In genomic region chr16:81000873-81001272, GRCh38 we compare ENCODE assay signal across 15 cellular contexts. TPM values are rescaled to one million over a fixed set of nuclear protein-coding genes. Genes with fewer than 3 reads are reported as not detected.
DNase-seq lines count a peak whose midpoint lies in the region; ATAC-seq, FAIRE-seq and TF ChIP-seq lines count a peak whose summit lies in the region.
"Had no signal": no experiment of that assay in that cellular context is flagged by ENCODE, and none has a peak within 500 bp of the region (broad histone marks: within the 10 kb centered on the region; RNA-seq: fewer than 3 reads in every experiment).

No MANE protein-coding gene starts in this region.

- H3K9me3 ChIP-seq in A549 (no peaks in the 10 kb centered on the region), HEK293 (ENCODE audit: control insufficient read depth, insufficient read depth, low read depth, low read length) (no peaks in the 10 kb centered on the region), K562 (replicated peaks; ENCODE audit: control insufficient read depth, insufficient read depth, low read depth, low read length) (no peaks in the 10 kb centered on the region), mammary epithelial cell (replicated peaks; ENCODE audit: insufficient read depth, low read length) (no peaks in the 10 kb centered on the region)
- H3K9me3 ChIP-seq: BE2C, Caco-2 had no signal

- no peak overlapping the region for H3K27ac ChIP-seq in A549
- H3K27ac ChIP-seq in HEK293 (ENCODE audit: extremely low read depth, low read depth, low read length) = no peak overlapping the region
- no peak overlapping the region for H3K27ac ChIP-seq in K562 (ENCODE audit: extremely low read depth, low read depth, low read length)
- no peak overlapping the region for H3K27ac ChIP-seq in mammary epithelial cell (ENCODE audit: insufficient read depth, low read depth, low read length)

- 91% methylated on average over 3 of the region's 3 CpGs for WGBS in A549 (ENCODE audit: missing lambda C conversion rate)
- 93% methylated on average over 3 of the region's 3 CpGs for WGBS in K562 (ENCODE audit: insufficient coverage, low coverage, missing lambda C conversion rate)
- whole genome bisulfite sequencing in mammary epithelial cell (ENCODE audit: low coverage, missing lambda C conversion rate) = 78% methylated on average over 3 of the region's 3 CpGs

- H3K4me1 ChIP-seq in A549 = peaks cover 35% of the 10 kb centered on the region
- peaks cover 10% of the 10 kb centered on the region for H3K4me1 ChIP-seq in HEK293 (ENCODE audit: control insufficient read depth, insufficient read depth, low read length)
- H3K4me1 ChIP-seq in K562 (replicated peaks in 1 of 2; ENCODE audit: control insufficient read depth in 2 of 2, insufficient read depth in 2 of 2, low read length in 2 of 2) = peaks cover 11 to 19% of the 10 kb centered on the region in 2 experiments; a peak in 4 of 5 replicates
- H3K4me1 ChIP-seq in mammary epithelial cell (ENCODE audit: insufficient read depth, low read length) = peaks cover 9% of the 10 kb centered on the region
- H3K4me1 ChIP-seq: BE2C had no signal

- DNase-seq in A549 (ENCODE audit: low read depth in 1 of 2, low spot score in 1 of 2) (no peak), K562 (ENCODE audit: extremely low read depth in 1 of 4, low spot score in 3 of 4) (no peak), NCI-H524 treated with DMSO at 0.1 percent for 48 hours (lab: John Stamatoyannopoulos, UW) (no peak), islet precursor cell (no peak), mammary epithelial cell (no peak)
- DNase-seq: ACHN; BE2C; C1 segment of cervical spinal cord; Caco-2; CD4-positive, alpha-beta T cell; H9 had no signal

- FAIRE-seq in A549 (lab: Jason Lieb, UNC) (no peak), K562 (lab: Jason Lieb, UNC) (no peak)
- FAIRE-seq: D721Med, G401.6, H1 had no signal

- H3K4me3 ChIP-seq in A549 (no peak overlapping the region), HEK293 (ENCODE audit: low read depth, low read length) (no peak overlapping the region), K562 (no peak overlapping the region), mammary epithelial cell (replicated peaks in 1 of 3; ENCODE audit: insufficient read depth in 1 of 3, low read depth in 2 of 3, low read length in 3 of 3) (no peak overlapping the region)

- peaks cover 19% of the 10 kb centered on the region for H4K20me1 ChIP-seq in K562 (replicated peaks; ENCODE audit: control insufficient read depth, insufficient read depth, low read length)
- no peaks in the 10 kb centered on the region for H4K20me1 ChIP-seq in mammary epithelial cell (ENCODE audit: insufficient read depth, low read length)

- dilution Hi-C loops in mammary epithelial cell (cut with HindIII; ENCODE audit: low sequenced_read_pairs) = no loop called here

- intact Hi-C loops in K562 (cut with micrococcal nuclease) (no loop called here), mammary epithelial cell (cut with micrococcal nuclease) (loop anchor here (10.0 kb wide), 1 partner anchor 314 kb away; the partner anchor contains the start of gene GAN)

- H2AFZ ChIP-seq in K562 (ENCODE audit: low read depth, low read length) (no peak overlapping the region), mammary epithelial cell (ENCODE audit: low read depth, low read length) (no peak overlapping the region)

- H3K79me2 ChIP-seq in K562 (ENCODE audit: control insufficient read depth, insufficient read depth, low read length) (peaks cover 99% of the 10 kb centered on the region), mammary epithelial cell (ENCODE audit: insufficient read depth, low read length) (peaks cover 99% of the 10 kb centered on the region)

- H3K4me2 ChIP-seq in A549 (0 out of 3 replicates have a peak overlapping the region, but pooled peaks have one; percentile 4), K562 (ENCODE audit: insufficient read depth, low read length) (no peak overlapping the region), mammary epithelial cell (ENCODE audit: insufficient read depth, low read depth, low read length) (no peak overlapping the region)

- BruUV-seq in K562 (replicated peaks; lab: Mats Ljungman, UMichigan) = no TSS peak
- no TSS peak for BruUV-seq in mammary epithelial cell (replicated peaks; lab: Mats Ljungman, UMichigan)

- H3K9ac ChIP-seq in K562 (ENCODE audit: insufficient read depth in 1 of 2, low read depth in 2 of 2, low read length in 2 of 2) = no peak overlapping the region
- H3K9ac ChIP-seq in mammary epithelial cell (ENCODE audit: insufficient read depth, low read length) = no peak overlapping the region

- ATAC-seq in A549 = no peak
- no peak for ATAC-seq in K562

- TF ChIP-seq CTCF in A549 (IDR thresholded peaks at IDR 0.05) (no peak), HEK293 (tag by site-specific recombination; IDR thresholded peaks at IDR 0.05) (no peak), K562 (IDR thresholded peaks at IDR 0.05 in 2 of 3, conservative IDR thresholded peaks at IDR 0.05 in 1 of 3; ENCODE audit: insufficient read depth in 2 of 3, low read depth in 1 of 3, low read length in 3 of 3) (no peak), mammary epithelial cell (conservative IDR thresholded peaks at IDR 0.05 in 1 of 2, IDR thresholded peaks at IDR 0.05 in 1 of 2; ENCODE audit: extremely low read depth in 1 of 2, insufficient read depth in 1 of 2, low read depth in 1 of 2, low read length in 2 of 2) (no peak)

- H3K36me3 ChIP-seq in HEK293 (ENCODE audit: control insufficient read depth in 2 of 2, insufficient read depth in 1 of 2, low read length in 2 of 2) = no peaks in the 10 kb centered on the region
- H3K36me3 ChIP-seq in K562 (ENCODE audit: control insufficient read depth, insufficient read depth, low read length) = peaks cover 19% of the 10 kb centered on the region; the same call in 2 of the 3 replicates
- H3K36me3 ChIP-seq in mammary epithelial cell (ENCODE audit: insufficient read depth, low read length) = no peaks in the 10 kb centered on the region
- H3K36me3 ChIP-seq: BE2C had no signal

- POLR2A ChIA-PET in A549 (lab: Yijun Ruan, JAX) = no interaction called here
- POLR2A ChIA-PET in HEK293 (lab: Yijun Ruan, JAX) = interaction anchor here (0.6 kb wide), 1 partner anchor 402 kb away, joined by 5 read pairs; no protein-coding TSS in a partner anchor
- POLR2A ChIA-PET in K562 (lab: Yijun Ruan, JAX) = interaction anchor here (0.7 to 1.8 kb wide), 3 partner anchors 11 to 226 kb away, joined by 4 to 5 read pairs (median 5); no protein-coding TSS in a partner anchor

- H3K9me1 ChIP-seq in K562 (ENCODE audit: control insufficient read depth, insufficient read depth, low read length) = peaks cover 4% of the 10 kb centered on the region

- TF ChIP-seq RAD21 in A549 (conservative IDR thresholded peaks at IDR 0.05 in 1 of 2, IDR thresholded peaks at IDR 0.05 in 1 of 2) (no peak), K562 (CRISPR knock-in tag; conservative IDR thresholded peaks at IDR 0.05 in 1 of 2, IDR thresholded peaks at IDR 0.05 in 1 of 2) (no peak)

- H3K27me3 ChIP-seq in K562 (ENCODE audit: control insufficient read depth in 2 of 2, insufficient read depth in 2 of 2, low read length in 2 of 2) = no peaks in the 10 kb centered on the region
- no peaks in the 10 kb centered on the region for H3K27me3 ChIP-seq in mammary epithelial cell (ENCODE audit: insufficient read depth, low read length)
- H3K27me3 ChIP-seq: BE2C had no signal

- CTCF ChIA-PET in A549 (lab: Yijun Ruan, JAX) = interaction anchor here (1.1 to 6.1 kb wide), 3 partner anchors 15 to 36 kb away, joined by 3 to 33 read pairs (median 3); partner anchors contain the start of gene ATMIN
- CTCF ChIA-PET in HEK293 (lab: Yijun Ruan, JAX) = no interaction called here
- CTCF ChIA-PET in K562 (lab: Yijun Ruan, JAX; ENCODE audit: low intra/inter-chr PET ratio) = no interaction called here
- CTCF ChIA-PET in mammary epithelial cell (lab: Charles Lee; ENCODE audit: low non-redundant PET) = no interaction called here

- TF ChIP-seq EP300 in A549 (IDR thresholded peaks at IDR 0.05) (no peak), K562 (IDR thresholded peaks at IDR 0.05; ENCODE audit: low read length) (no peak)

- TF ChIP-seq POLR2A in A549 (IDR thresholded peaks at IDR 0.05; ENCODE audit: low read length) (no peak), K562 (conservative IDR thresholded peaks at IDR 0.05) (no peak)

- in situ Hi-C loops in K562 (cut with MboI) (loop anchor here (25.0 kb wide), 1 partner anchor 736 kb away; no protein-coding TSS in a partner anchor), mammary epithelial cell (cut with MboI; ENCODE audit: low sequenced_read_pairs in 2 of 2) (no loop called here)

RNA-seq across cellular contexts. Expression of gene CMC2, which starts 5.8 kb away (rescaled TPM):
- polyA plus RNA-seq in A549 (2011; rRNA removed) = 185 and 207 TPM in 2 replicates
- polyA plus RNA-seq in A549 (2012; cell fraction: cytosol; rRNA removed) = 175 and 179 TPM in 2 replicates
- 72.0 and 85.7 TPM in 2 replicates for polyA plus RNA-seq in A549 (2012; cell fraction: nucleus; rRNA removed)
- 136 to 143 TPM (median 141 TPM) in 3 replicates for polyA plus RNA-seq in A549 (2017; fragmentation: RNase III; extraction: RNeasy Plus Mini Kit Qiagen cat#74134 plus additional on column Dnase treatment)
- 17.3 and 18.5 TPM in 2 replicates for polyA minus RNA-seq in A549 (2011; rRNA and poly(A)+ RNA removed)
- total RNA-seq in K562 (2011; cell fraction: chromatin; rRNA removed; ENCODE audit: low replicate concordance) = 47.9 and 97.0 TPM in 2 replicates
- total RNA-seq in K562 (2011; cell fraction: nucleolus; rRNA removed) = 47.9 and 67.9 TPM in 2 replicates
- total RNA-seq in K562 (2011; cell fraction: nucleoplasm; rRNA removed) = 50.2 and 70.3 TPM in 2 replicates
- total RNA-seq in K562 (2014; rRNA removed) = 122 and 192 TPM in 2 replicates
- total RNA-seq in K562 (2014; rRNA removed; fragmentation: Illumina TruSeq; extraction: Trizol) = 144 and 165 TPM in 2 replicates
- 124 and 143 TPM in 2 replicates for total RNA-seq in K562 (2015; rRNA removed; fragmentation: Illumina TruSeq; extraction: Trizol)
- total RNA-seq in K562 (2021) = 166 and 189 TPM in 2 replicates
- 224 and 304 TPM in 2 replicates for polyA plus RNA-seq in K562 (2011; rRNA removed)
- polyA plus RNA-seq in K562 (2011; cell fraction: cytosol; rRNA removed) = 185 and 294 TPM in 2 replicates
- polyA plus RNA-seq in K562 (2011; cell fraction: nucleus; rRNA removed) = 100 and 142 TPM in 2 replicates
- 144 and 242 TPM in 2 replicates for polyA plus RNA-seq in K562 (2012)
- 172 and 255 TPM in 2 replicates for polyA plus RNA-seq in K562 (2014; fragmentation: Illumina TruSeq; extraction: Trizol)
- polyA plus RNA-seq in K562 (2014; fragmentation: Nextera tagmentation; extraction: Ambion mirVana) = 100 to 1,000 TPM; 434 to 501 TPM
- 230 and 250 TPM in 2 replicates for polyA plus RNA-seq in K562 (2014; rRNA removed)
- 73.7 and 81.3 TPM in 2 replicates for polyA minus RNA-seq in K562 (2011; rRNA and poly(A)+ RNA removed)
- polyA minus RNA-seq in K562 (2011; cell fraction: cytosol; rRNA and poly(A)+ RNA removed) = 37.5 and 45.1 TPM in 2 replicates
- 59.8 and 62.9 TPM in 2 replicates for polyA minus RNA-seq in K562 (2011; cell fraction: nucleus; rRNA and poly(A)+ RNA removed)
- total RNA-seq in mammary epithelial cell = 10 to 100 TPM; 30.5 to 73.1 TPM
- polyA plus RNA-seq in mammary epithelial cell = 119 TPM
- polyA minus RNA-seq in mammary epithelial cell = 13.4 TPM

RNA-seq across cellular contexts. Expression of gene CENPN, which starts 6.1 kb away (rescaled TPM):
- polyA plus RNA-seq in A549 (2011; rRNA removed) (89.5 and 101 TPM in 2 replicates), A549 (2017; fragmentation: RNase III; extraction: RNeasy Plus Mini Kit Qiagen cat#74134 plus additional on column Dnase treatment) (68.4 to 84.3 TPM (median 82.6 TPM) in 3 replicates), K562 (2011; rRNA removed) (95.8 and 123 TPM in 2 replicates), K562 (2014; fragmentation: Illumina TruSeq; extraction: Trizol) (140 and 158 TPM in 2 replicates), K562 (2014; fragmentation: Nextera tagmentation; extraction: Ambion mirVana) (100 to 1,000 TPM; 343 to 384 TPM), K562 (2014; rRNA removed) (209 and 279 TPM in 2 replicates), mammary epithelial cell (38.9 TPM)
- 54.4 and 65.0 TPM in 2 replicates for polyA plus RNA-seq in A549 (2012; cell fraction: cytosol; rRNA removed)
- 12.5 and 17.8 TPM in 2 replicates for polyA plus RNA-seq in A549 (2012; cell fraction: nucleus; rRNA removed)
- polyA minus RNA-seq in A549 (2011; rRNA and poly(A)+ RNA removed) = 55.3 and 77.3 TPM in 2 replicates
- 44.6 and 60.6 TPM in 2 replicates for total RNA-seq in K562 (2011; cell fraction: chromatin; rRNA removed; ENCODE audit: low replicate concordance)
- total RNA-seq in K562 (2011; cell fraction: nucleolus; rRNA removed) = 31.3 and 39.4 TPM in 2 replicates
- total RNA-seq in K562 (2011; cell fraction: nucleoplasm; rRNA removed) = 28.4 and 36.6 TPM in 2 replicates
- total RNA-seq in K562 (2014; rRNA removed) (64.6 and 140 TPM in 2 replicates), K562 (2014; rRNA removed; fragmentation: Illumina TruSeq; extraction: Trizol) (161 and 186 TPM in 2 replicates), K562 (2015; rRNA removed; fragmentation: Illumina TruSeq; extraction: Trizol) (103 and 106 TPM in 2 replicates), K562 (2021) (87.6 and 92.3 TPM in 2 replicates), mammary epithelial cell (10 to 100 TPM; 15.2 to 32.5 TPM)
- polyA plus RNA-seq in K562 (2011; cell fraction: cytosol; rRNA removed) = 36.0 and 53.1 TPM in 2 replicates
- polyA plus RNA-seq in K562 (2011; cell fraction: nucleus; rRNA removed) = 27.2 and 47.1 TPM in 2 replicates
- 92.4 and 304 TPM in 2 replicates for polyA plus RNA-seq in K562 (2012)
- polyA minus RNA-seq in K562 (2011; rRNA and poly(A)+ RNA removed) = 92.7 and 93.9 TPM in 2 replicates
- 42.0 and 48.2 TPM in 2 replicates for polyA minus RNA-seq in K562 (2011; cell fraction: cytosol; rRNA and poly(A)+ RNA removed)
- polyA minus RNA-seq in K562 (2011; cell fraction: nucleus; rRNA and poly(A)+ RNA removed) = 28.3 and 30.8 TPM in 2 replicates
- polyA minus RNA-seq in mammary epithelial cell = 18.3 TPM

RNA-seq across cellular contexts. Expression of gene ATMIN, which starts 34.8 kb away (rescaled TPM):
- 50.4 and 56.4 TPM in 2 replicates for polyA plus RNA-seq in A549 (2011; rRNA removed)
- polyA plus RNA-seq in A549 (2012; cell fraction: cytosol; rRNA removed) = 13.0 and 17.0 TPM in 2 replicates
- polyA plus RNA-seq in A549 (2012; cell fraction: nucleus; rRNA removed) = 4.8 and 7.0 TPM in 2 replicates
- 26.1 to 26.3 TPM (median 26.2 TPM) in 3 replicates for polyA plus RNA-seq in A549 (2017; fragmentation: RNase III; extraction: RNeasy Plus Mini Kit Qiagen cat#74134 plus additional on column Dnase treatment)
- polyA minus RNA-seq in A549 (2011; rRNA and poly(A)+ RNA removed) = 34.9 and 37.5 TPM in 2 replicates
- 22.3 and 56.7 TPM in 2 replicates for total RNA-seq in K562 (2011; cell fraction: chromatin; rRNA removed; ENCODE audit: low replicate concordance)
- total RNA-seq in K562 (2011; cell fraction: nucleolus; rRNA removed) = 18.6 and 19.5 TPM in 2 replicates
- 27.1 and 32.0 TPM in 2 replicates for total RNA-seq in K562 (2011; cell fraction: nucleoplasm; rRNA removed)
- 16.5 and 20.5 TPM in 2 replicates for total RNA-seq in K562 (2014; rRNA removed)
- total RNA-seq in K562 (2014; rRNA removed; fragmentation: Illumina TruSeq; extraction: Trizol) = 35.3 and 38.8 TPM in 2 replicates
- 39.4 and 40.9 TPM in 2 replicates for total RNA-seq in K562 (2015; rRNA removed; fragmentation: Illumina TruSeq; extraction: Trizol)
- total RNA-seq in K562 (2021) = 22.5 and 23.4 TPM in 2 replicates
- 21.3 and 29.2 TPM in 2 replicates for polyA plus RNA-seq in K562 (2011; rRNA removed)
- polyA plus RNA-seq in K562 (2011; cell fraction: cytosol; rRNA removed) = 12.2 and 16.4 TPM in 2 replicates
- polyA plus RNA-seq in K562 (2011; cell fraction: nucleus; rRNA removed) = 16.4 and 17.0 TPM in 2 replicates
- 13.7 and 17.9 TPM in 2 replicates for polyA plus RNA-seq in K562 (2012)
- polyA plus RNA-seq in K562 (2014; fragmentation: Illumina TruSeq; extraction: Trizol) = 28.1 and 31.3 TPM in 2 replicates
- polyA plus RNA-seq in K562 (2014; fragmentation: Nextera tagmentation; extraction: Ambion mirVana) = 1 to 10 TPM; 6.7 to 7.8 TPM
- 15.3 and 19.3 TPM in 2 replicates for polyA plus RNA-seq in K562 (2014; rRNA removed)
- polyA minus RNA-seq in K562 (2011; rRNA and poly(A)+ RNA removed) = 32.5 and 37.6 TPM in 2 replicates
- polyA minus RNA-seq in K562 (2011; cell fraction: cytosol; rRNA and poly(A)+ RNA removed) = 8.8 and 16.4 TPM in 2 replicates
- 13.1 and 24.1 TPM in 2 replicates for polyA minus RNA-seq in K562 (2011; cell fraction: nucleus; rRNA and poly(A)+ RNA removed)
- total RNA-seq in mammary epithelial cell = 10 to 100 TPM; 31.7 to 60.8 TPM
- polyA plus RNA-seq in mammary epithelial cell = 27.3 TPM
- 29.2 TPM for polyA minus RNA-seq in mammary epithelial cell
